19 cellular contexts compared by ENCODE assay signal in genomic region chr6:125640441-125641150, GRCh38.
"Had no signal": no experiment of that assay in that cellular context is flagged by ENCODE, and none has a peak within 500 bp of the region (broad histone marks: within the 10 kb centered on the region; RNA-seq: fewer than 3 reads in every experiment).

No MANE protein-coding gene starts in this region.

- H3K36me3 ChIP-seq: esophagus squamous epithelium, heart left ventricle, neutrophil, right atrium auricular region, sigmoid colon, suprapubic skin, thyroid gland had no signal

- H3K27ac ChIP-seq: dorsolateral prefrontal cortex, esophagus squamous epithelium, foreskin keratinocyte, neutrophil, right atrium auricular region, sigmoid colon, suprapubic skin, thyroid gland had no signal

- H3K4me3 ChIP-seq: dorsolateral prefrontal cortex, esophagus squamous epithelium, heart left ventricle, right atrium auricular region, sigmoid colon, suprapubic skin, thyroid gland had no signal

- H3K4me1 ChIP-seq: foreskin keratinocyte, right atrium auricular region, sigmoid colon, thyroid gland had no signal

- H3K9me3 ChIP-seq: esophagus squamous epithelium, heart left ventricle, neutrophil, right atrium auricular region, sigmoid colon, suprapubic skin, thyroid gland had no signal

- H3K27me3 ChIP-seq: dorsolateral prefrontal cortex, esophagus squamous epithelium, foreskin keratinocyte, heart left ventricle, neutrophil, right atrium auricular region, sigmoid colon, suprapubic skin, thyroid gland had no signal

- DNase-seq: cortex of kidney; dorsolateral prefrontal cortex; effector memory CD4-positive, alpha-beta T cell; esophagus squamous epithelium; foreskin keratinocyte; heart left ventricle; hypothalamus; kidney glomerular epithelial cell; mesendoderm; naive thymus-derived CD4-positive, alpha-beta T cell; sigmoid colon; small intestine; stimulated activated CD4-positive, alpha-beta T cell treated with anti-CD3 and anti-CD28 coated beads, Interleukin-4, amount 100 ng/mL, for 1 hour; stimulated activated CD8-positive, alpha-beta memory T cell treated with anti-CD3 and anti-CD28 coated beads, Interleukin-4, amount 100 ng/mL, for 48 hours; stimulated activated naive CD8-positive, alpha-beta T cell treated with anti-CD3 and anti-CD28 coated beads, Interleukin-15, Interleukin-2, amounts not matched to agents 100 U/mL and 50 U/mL, for 24 hours; thyroid gland had no signal
